ENCODE assay signal across 1 cellular context in genomic region chr10:121469797-121470606, GRCh38.
TF ChIP-seq lines count a peak whose summit lies in the region.

No MANE protein-coding gene starts in this region.

TF ChIP-seq in H1, 55 proteins besides CTCF, POLR2A, EP300 and RAD21 (continued from another document):
- TF ChIP-seq CBX8 (IDR thresholded peaks at IDR 0.05; ENCODE audit: borderline replicate concordance, low read depth, low read length) (no peak), SRF (IDR thresholded peaks at IDR 0.05; ENCODE audit: low read depth, low read length) (no peak), CBX5 (IDR thresholded peaks at IDR 0.05; ENCODE audit: low read depth, low read length) (no peak), ASH2L (IDR thresholded peaks at IDR 0.05; ENCODE audit: low read length) (no peak), E2F6 (IDR thresholded peaks at IDR 0.05) (no peak), MAX (IDR thresholded peaks at IDR 0.05) (no peak), RFX5 (IDR thresholded peaks at IDR 0.05; ENCODE audit: borderline replicate concordance, low read depth, low read length) (no peak), NANOG (IDR thresholded peaks at IDR 0.05; ENCODE audit: insufficient read depth, low read depth, low read length, poor library complexity, severe bottlenecking) (no peak), BCL11A (IDR thresholded peaks at IDR 0.05; ENCODE audit: low read depth in 2 of 2, low read length in 2 of 2) (no peak), CHD2 (IDR thresholded peaks at IDR 0.05; ENCODE audit: low read length) (no peak), HDAC2 (IDR thresholded peaks at IDR 0.05; ENCODE audit: borderline replicate concordance in 1 of 2, low read depth in 2 of 2, low read length in 2 of 2) (no peak), GABPA (IDR thresholded peaks at IDR 0.05; ENCODE audit: borderline replicate concordance, insufficient read depth, low read length) (no peak), USF2 (IDR thresholded peaks at IDR 0.05; ENCODE audit: low read length) (no peak), KDM1A (IDR thresholded peaks at IDR 0.05; ENCODE audit: borderline replicate concordance, low read length) (no peak), SIN3A (conservative IDR thresholded peaks at IDR 0.05 in 1 of 2, IDR thresholded peaks at IDR 0.05 in 1 of 2; ENCODE audit: low read depth in 1 of 2, low read length in 2 of 2) (no peak)
